8 cellular contexts compared by ENCODE assay signal in genomic region chr20:37903317-37904007, GRCh38. TPM values are rescaled to one million over a fixed set of nuclear protein-coding genes. Genes with fewer than 3 reads are reported as not detected.
DNase-seq lines count a peak whose midpoint lies in the region; ATAC-seq and TF ChIP-seq lines count a peak whose summit lies in the region.

No MANE protein-coding gene starts in this region.

- H3K4me1 ChIP-seq in esophagus (ENCODE audit: control insufficient read depth in 2 of 2, insufficient read depth in 2 of 2, low read length in 1 of 2), result peaks cover 4 to 10% of the 10 kb centered on the region in 2 donors

- ATAC-seq in GM19463 (IDR thresholded peaks at IDR 0.05; ENCODE audit: unreplicated experiment) (no peak), HG03135 (IDR thresholded peaks at IDR 0.05; ENCODE audit: unreplicated experiment) (no peak)

- peaks cover 6% of the 10 kb centered on the region for H3K4me1 Mint-ChIP-seq in progenitor cell of endocrine pancreas (ENCODE audit: low read depth)

- H3K36me3 Mint-ChIP-seq in progenitor cell of endocrine pancreas (ENCODE audit: insufficient read depth), result no peaks in the 10 kb centered on the region

- TF ChIP-seq CTCF in GM06990 (IDR thresholded peaks at IDR 0.05; ENCODE audit: insufficient read depth, low read length, poor library complexity, severe bottlenecking), result peak; percentile 23
- TF ChIP-seq CTCF in progenitor cell of endocrine pancreas (IDR thresholded peaks at IDR 0.05; ENCODE audit: unreplicated experiment), result peak; percentile 46

- H3K4me3 ChIP-seq in GM06990 (replicated peaks; ENCODE audit: low read depth, low read length), result peak overlapping the region; percentile 48
- H3K4me3 ChIP-seq in MG63, result peak overlapping the region; percentile 45; the same call in 1 of the 2 replicates
- H3K4me3 ChIP-seq in esophagus (ENCODE audit: low read depth in 1 of 2, low read length in 2 of 2), result peak overlapping the region; percentile 36 to 41

- DNase-seq in GM06990 (ENCODE audit: extremely low read depth, insufficient read length) (no peak), MG63 (no peak), progenitor cell of endocrine pancreas (ENCODE audit: low spot score, unreplicated experiment) (no peak), SKM-1 (lab: John Stamatoyannopoulos, UW; ENCODE audit: unreplicated experiment) (no peak)
- no peak for DNase-seq in activated CD4-positive, CD25-positive, alpha-beta regulatory T cell treated with anti-CD3 and anti-CD28 coated beads, Interleukin-2, amount 50 U/mL, for 72 hours

- WGBS in esophagus, 2 donors, result 27 to 31% methylated on average over 54 to 67 of the region's 67 CpGs

- H3K36me3 ChIP-seq in GM06990 (ENCODE audit: control insufficient read depth, insufficient read depth, low read length), result no peaks in the 10 kb centered on the region
- no peaks in the 10 kb centered on the region for H3K36me3 ChIP-seq in MG63
- no peaks in the 10 kb centered on the region for H3K36me3 ChIP-seq in esophagus (ENCODE audit: control insufficient read depth in 2 of 2, insufficient read depth in 2 of 2, low read length in 1 of 2)

- no peak overlapping the region for H3K27ac Mint-ChIP-seq in progenitor cell of endocrine pancreas

- H3K27me3 ChIP-seq in GM06990 (replicated peaks; ENCODE audit: control insufficient read depth, insufficient read depth, low read length), result no peaks in the 10 kb centered on the region; the same call in 1 of the 2 replicates
- peaks cover 5% of the 10 kb centered on the region; the same call in 1 of the 2 replicates for H3K27me3 ChIP-seq in MG63
- peaks cover 0 to 4% of the 10 kb centered on the region in 2 donors for H3K27me3 ChIP-seq in esophagus (ENCODE audit: control insufficient read depth in 1 of 2, insufficient read depth in 2 of 2, low read length in 2 of 2)

- no peaks in the 10 kb centered on the region for H3K9me3 Mint-ChIP-seq in progenitor cell of endocrine pancreas (ENCODE audit: low read depth)

- peak overlapping the region; percentile 67 for H3K4me3 Mint-ChIP-seq in progenitor cell of endocrine pancreas (ENCODE audit: low read depth)

- no peak overlapping the region for H3K27ac ChIP-seq in esophagus (ENCODE audit: low read depth in 2 of 2, low read length in 1 of 2)

- H3K9me3 ChIP-seq in MG63 (no peaks in the 10 kb centered on the region), esophagus (ENCODE audit: control insufficient read depth in 2 of 2, insufficient read depth in 1 of 2, low read depth in 1 of 2, low read length in 1 of 2) (no peaks in the 10 kb centered on the region)

- H3K27me3 Mint-ChIP-seq in progenitor cell of endocrine pancreas, result peaks cover 69% of the 10 kb centered on the region

RNA-seq across cellular contexts. Expression of gene VSTM2L, which starts 0.5 kb away (rescaled TPM):
- 0.81 and 4.0 TPM in 2 replicates for total RNA-seq in MG63 (2014; rRNA removed; shearing (Covaris generic); ENCODE audit: low replicate concordance)
- polyA plus RNA-seq in esophagus, result under 1 TPM; 0.26 to 0.57 TPM
- total RNA-seq in progenitor cell of endocrine pancreas, result 5.0 and 6.2 TPM in 2 replicates
